Comparison of ENCODE assay signal across 1 cellular context in the genomic region with DNA sequence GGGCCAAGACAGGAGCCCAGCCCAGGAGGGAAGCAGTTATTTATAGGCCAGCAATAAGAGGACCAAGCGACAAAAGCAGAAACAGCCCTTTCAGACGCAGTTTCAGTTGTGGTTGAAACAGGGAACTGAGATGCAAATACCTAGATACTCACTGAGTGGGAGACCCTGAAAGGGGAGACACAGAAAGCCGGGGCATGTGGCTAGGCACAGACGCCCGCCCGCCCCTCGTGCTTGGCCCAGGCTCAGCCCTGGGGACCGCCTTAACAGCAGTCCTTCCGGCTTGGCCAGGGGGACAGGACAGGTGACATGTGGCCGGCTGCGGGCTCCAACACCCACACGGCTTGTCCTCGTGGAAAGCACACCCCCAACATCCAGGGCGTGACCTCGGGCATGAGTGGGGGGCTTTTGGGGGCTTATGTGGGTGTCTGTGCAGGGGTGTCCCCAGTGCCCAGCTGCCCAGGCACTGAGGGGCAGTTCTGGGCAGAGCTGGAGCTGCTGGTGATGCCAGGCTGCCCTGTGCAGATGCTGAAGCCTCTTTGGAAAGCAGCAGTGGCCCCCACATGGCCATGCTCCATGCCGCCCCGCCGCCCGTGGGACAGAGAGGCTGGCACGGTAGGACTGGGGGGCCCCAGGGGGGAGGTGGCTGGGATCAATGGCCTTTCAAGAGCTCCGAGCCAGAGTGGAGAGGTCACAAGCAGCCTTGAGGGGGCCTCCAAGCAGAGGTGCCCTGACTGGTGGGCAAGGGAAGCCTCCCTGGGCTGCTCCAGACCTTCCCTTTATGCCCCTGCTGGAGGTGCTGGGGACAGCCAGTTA.
TF ChIP-seq lines count a peak whose summit lies in the region.

No MANE protein-coding gene starts in this region.

TF ChIP-seq in GM12878, 131 proteins besides CTCF, POLR2A, EP300 and RAD21 (continued from another document):
- TF ChIP-seq TCF12 (IDR thresholded peaks at IDR 0.05; ENCODE audit: low read depth, low read length) (0 out of 2 replicates have a peak, but pooled peaks have one; percentile 2), CEBPB (IDR thresholded peaks at IDR 0.05; ENCODE audit: borderline replicate concordance in 1 of 2, low read depth in 2 of 2, low read length in 2 of 2) (no peak), MYB (IDR thresholded peaks at IDR 0.05; ENCODE audit: borderline replicate concordance, low read depth, low read length) (no peak), SMARCA5 (IDR thresholded peaks at IDR 0.05) (peak; percentile 43; the same call in 1 of the 2 replicates), NR2C1 (IDR thresholded peaks at IDR 0.05) (no peak; the same call in 1 of the 2 replicates), WRNIP1 (IDR thresholded peaks at IDR 0.05; ENCODE audit: borderline replicate concordance, low read depth, low read length) (no peak), NR2F1 (conservative IDR thresholded peaks at IDR 0.05) (peak; percentile 74; the same call in 1 of the 2 replicates), SMAD5 (IDR thresholded peaks at IDR 0.05; ENCODE audit: low read depth) (no peak), MTA3 (IDR thresholded peaks at IDR 0.05; ENCODE audit: borderline replicate concordance, low read length) (no peak), FOXM1 (IDR thresholded peaks at IDR 0.05; ENCODE audit: low read depth, low read length) (no peak), SP1 (IDR thresholded peaks at IDR 0.05; ENCODE audit: low read depth, low read length) (peak; percentile 55), EGR1 (IDR thresholded peaks at IDR 0.05; ENCODE audit: borderline replicate concordance in 1 of 2, low read depth in 2 of 2, low read length in 2 of 2) (peak in 1 of 2 experiments; percentile 40; a peak in 1 of 3 replicates), SRF (IDR thresholded peaks at IDR 0.05; ENCODE audit: low read depth in 2 of 2, low read length in 2 of 2) (0 out of 4 replicates have a peak, but pooled peaks of 1 of the 2 experiments have one; percentile 28), IKZF2 (IDR thresholded peaks at IDR 0.05) (peak; percentile 85 to 88; a peak in 3 of 4 replicates), DPF2 (IDR thresholded peaks at IDR 0.05) (peak; percentile 94), CBX5 (IDR thresholded peaks at IDR 0.05; ENCODE audit: low read depth) (no peak), SREBF2 (IDR thresholded peaks at IDR 0.05; ENCODE audit: low read length) (no peak), TAF1 (IDR thresholded peaks at IDR 0.05; ENCODE audit: borderline replicate concordance, low read depth, low read length) (no peak), TARDBP (IDR thresholded peaks at IDR 0.05; ENCODE audit: borderline replicate concordance) (no peak), EZH2 (IDR thresholded peaks at IDR 0.05; ENCODE audit: borderline replicate concordance, control insufficient read depth, low read depth, low read length) (no peak), TCF7 (IDR thresholded peaks at IDR 0.05; ENCODE audit: borderline replicate concordance) (no peak), ZNF274 (IDR thresholded peaks at IDR 0.05; ENCODE audit: insufficient read depth, insufficient read length) (no peak)
- TF ChIP-seq, protein P1, sequence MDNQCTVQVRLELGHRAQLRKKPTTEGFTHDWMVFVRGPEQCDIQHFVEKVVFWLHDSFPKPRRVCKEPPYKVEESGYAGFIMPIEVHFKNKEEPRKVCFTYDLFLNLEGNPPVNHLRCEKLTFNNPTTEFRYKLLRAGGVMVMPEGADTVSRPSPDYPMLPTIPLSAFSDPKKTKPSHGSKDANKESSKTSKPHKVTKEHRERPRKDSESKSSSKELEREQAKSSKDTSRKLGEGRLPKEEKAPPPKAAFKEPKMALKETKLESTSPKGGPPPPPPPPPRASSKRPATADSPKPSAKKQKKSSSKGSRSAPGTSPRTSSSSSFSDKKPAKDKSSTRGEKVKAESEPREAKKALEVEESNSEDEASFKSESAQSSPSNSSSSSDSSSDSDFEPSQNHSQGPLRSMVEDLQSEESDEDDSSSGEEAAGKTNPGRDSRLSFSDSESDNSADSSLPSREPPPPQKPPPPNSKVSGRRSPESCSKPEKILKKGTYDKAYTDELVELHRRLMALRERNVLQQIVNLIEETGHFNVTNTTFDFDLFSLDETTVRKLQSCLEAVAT (IDR thresholded peaks at IDR 0.05): peak; percentile 55; the same call in 1 of the 2 replicates
- TF ChIP-seq, protein P2, sequence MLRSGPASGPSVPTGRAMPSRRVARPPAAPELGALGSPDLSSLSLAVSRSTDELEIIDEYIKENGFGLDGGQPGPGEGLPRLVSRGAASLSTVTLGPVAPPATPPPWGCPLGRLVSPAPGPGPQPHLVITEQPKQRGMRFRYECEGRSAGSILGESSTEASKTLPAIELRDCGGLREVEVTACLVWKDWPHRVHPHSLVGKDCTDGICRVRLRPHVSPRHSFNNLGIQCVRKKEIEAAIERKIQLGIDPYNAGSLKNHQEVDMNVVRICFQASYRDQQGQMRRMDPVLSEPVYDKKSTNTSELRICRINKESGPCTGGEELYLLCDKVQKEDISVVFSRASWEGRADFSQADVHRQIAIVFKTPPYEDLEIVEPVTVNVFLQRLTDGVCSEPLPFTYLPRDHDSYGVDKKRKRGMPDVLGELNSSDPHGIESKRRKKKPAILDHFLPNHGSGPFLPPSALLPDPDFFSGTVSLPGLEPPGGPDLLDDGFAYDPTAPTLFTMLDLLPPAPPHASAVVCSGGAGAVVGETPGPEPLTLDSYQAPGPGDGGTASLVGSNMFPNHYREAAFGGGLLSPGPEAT (IDR thresholded peaks at IDR 0.05; ENCODE audit: low read depth): peak; percentile 66; the same call in 1 of the 2 replicates
- TF ChIP-seq, protein P3, sequence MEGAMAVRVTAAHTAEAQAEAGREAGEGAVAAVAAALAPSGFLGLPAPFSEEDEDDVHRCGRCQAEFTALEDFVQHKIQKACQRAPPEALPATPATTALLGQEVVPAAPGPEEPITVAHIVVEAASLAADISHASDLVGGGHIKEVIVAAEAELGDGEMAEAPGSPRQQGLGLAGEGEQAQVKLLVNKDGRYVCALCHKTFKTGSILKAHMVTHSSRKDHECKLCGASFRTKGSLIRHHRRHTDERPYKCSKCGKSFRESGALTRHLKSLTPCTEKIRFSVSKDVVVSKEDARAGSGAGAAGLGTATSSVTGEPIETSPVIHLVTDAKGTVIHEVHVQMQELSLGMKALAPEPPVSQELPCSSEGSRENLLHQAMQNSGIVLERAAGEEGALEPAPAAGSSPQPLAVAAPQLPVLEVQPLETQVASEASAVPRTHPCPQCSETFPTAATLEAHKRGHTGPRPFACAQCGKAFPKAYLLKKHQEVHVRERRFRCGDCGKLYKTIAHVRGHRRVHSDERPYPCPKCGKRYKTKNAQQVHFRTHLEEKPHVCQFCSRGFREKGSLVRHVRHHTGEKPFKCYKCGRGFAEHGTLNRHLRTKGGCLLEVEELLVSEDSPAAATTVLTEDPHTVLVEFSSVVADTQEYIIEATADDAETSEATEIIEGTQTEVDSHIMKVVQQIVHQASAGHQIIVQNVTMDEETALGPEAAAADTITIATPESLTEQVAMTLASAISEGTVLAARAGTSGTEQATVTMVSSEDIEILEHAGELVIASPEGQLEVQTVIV (IDR thresholded peaks at IDR 0.05; ENCODE audit: borderline replicate concordance, partially characterized antibody): no peak
- TF ChIP-seq, protein P4, sequence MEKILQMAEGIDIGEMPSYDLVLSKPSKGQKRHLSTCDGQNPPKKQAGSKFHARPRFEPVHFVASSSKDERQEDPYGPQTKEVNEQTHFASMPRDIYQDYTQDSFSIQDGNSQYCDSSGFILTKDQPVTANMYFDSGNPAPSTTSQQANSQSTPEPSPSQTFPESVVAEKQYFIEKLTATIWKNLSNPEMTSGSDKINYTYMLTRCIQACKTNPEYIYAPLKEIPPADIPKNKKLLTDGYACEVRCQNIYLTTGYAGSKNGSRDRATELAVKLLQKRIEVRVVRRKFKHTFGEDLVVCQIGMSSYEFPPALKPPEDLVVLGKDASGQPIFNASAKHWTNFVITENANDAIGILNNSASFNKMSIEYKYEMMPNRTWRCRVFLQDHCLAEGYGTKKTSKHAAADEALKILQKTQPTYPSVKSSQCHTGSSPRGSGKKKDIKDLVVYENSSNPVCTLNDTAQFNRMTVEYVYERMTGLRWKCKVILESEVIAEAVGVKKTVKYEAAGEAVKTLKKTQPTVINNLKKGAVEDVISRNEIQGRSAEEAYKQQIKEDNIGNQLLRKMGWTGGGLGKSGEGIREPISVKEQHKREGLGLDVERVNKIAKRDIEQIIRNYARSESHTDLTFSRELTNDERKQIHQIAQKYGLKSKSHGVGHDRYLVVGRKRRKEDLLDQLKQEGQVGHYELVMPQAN (conservative IDR thresholded peaks at IDR 0.05): no peak; the same call in 1 of the 2 replicates
- TF ChIP-seq, protein P5, sequence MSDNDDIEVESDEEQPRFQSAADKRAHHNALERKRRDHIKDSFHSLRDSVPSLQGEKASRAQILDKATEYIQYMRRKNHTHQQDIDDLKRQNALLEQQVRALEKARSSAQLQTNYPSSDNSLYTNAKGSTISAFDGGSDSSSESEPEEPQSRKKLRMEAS (IDR thresholded peaks at IDR 0.05; ENCODE audit: low read depth, low read length): peak; percentile 24; the same call in 1 of the 2 replicates
- TF ChIP-seq, protein P6, sequence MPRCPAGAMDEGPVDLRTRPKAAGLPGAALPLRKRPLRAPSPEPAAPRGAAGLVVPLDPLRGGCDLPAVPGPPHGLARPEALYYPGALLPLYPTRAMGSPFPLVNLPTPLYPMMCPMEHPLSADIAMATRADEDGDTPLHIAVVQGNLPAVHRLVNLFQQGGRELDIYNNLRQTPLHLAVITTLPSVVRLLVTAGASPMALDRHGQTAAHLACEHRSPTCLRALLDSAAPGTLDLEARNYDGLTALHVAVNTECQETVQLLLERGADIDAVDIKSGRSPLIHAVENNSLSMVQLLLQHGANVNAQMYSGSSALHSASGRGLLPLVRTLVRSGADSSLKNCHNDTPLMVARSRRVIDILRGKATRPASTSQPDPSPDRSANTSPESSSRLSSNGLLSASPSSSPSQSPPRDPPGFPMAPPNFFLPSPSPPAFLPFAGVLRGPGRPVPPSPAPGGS (IDR thresholded peaks at IDR 0.05; ENCODE audit: borderline replicate concordance, insufficient read depth, low read depth, low read length, poor library complexity, severe bottlenecking): peak; percentile 12
- TF ChIP-seq, protein P7, sequence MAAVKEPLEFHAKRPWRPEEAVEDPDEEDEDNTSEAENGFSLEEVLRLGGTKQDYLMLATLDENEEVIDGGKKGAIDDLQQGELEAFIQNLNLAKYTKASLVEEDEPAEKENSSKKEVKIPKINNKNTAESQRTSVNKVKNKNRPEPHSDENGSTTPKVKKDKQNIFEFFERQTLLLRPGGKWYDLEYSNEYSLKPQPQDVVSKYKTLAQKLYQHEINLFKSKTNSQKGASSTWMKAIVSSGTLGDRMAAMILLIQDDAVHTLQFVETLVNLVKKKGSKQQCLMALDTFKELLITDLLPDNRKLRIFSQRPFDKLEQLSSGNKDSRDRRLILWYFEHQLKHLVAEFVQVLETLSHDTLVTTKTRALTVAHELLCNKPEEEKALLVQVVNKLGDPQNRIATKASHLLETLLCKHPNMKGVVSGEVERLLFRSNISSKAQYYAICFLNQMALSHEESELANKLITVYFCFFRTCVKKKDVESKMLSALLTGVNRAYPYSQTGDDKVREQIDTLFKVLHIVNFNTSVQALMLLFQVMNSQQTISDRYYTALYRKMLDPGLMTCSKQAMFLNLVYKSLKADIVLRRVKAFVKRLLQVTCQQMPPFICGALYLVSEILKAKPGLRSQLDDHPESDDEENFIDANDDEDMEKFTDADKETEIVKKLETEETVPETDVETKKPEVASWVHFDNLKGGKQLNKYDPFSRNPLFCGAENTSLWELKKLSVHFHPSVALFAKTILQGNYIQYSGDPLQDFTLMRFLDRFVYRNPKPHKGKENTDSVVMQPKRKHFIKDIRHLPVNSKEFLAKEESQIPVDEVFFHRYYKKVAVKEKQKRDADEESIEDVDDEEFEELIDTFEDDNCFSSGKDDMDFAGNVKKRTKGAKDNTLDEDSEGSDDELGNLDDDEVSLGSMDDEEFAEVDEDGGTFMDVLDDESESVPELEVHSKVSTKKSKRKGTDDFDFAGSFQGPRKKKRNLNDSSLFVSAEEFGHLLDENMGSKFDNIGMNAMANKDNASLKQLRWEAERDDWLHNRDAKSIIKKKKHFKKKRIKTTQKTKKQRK (IDR thresholded peaks at IDR 0.05; ENCODE audit: low read depth, low read length): no peak
